In genomic region chr6:31579546-31580445, GRCh38 we compare ENCODE assay signal across 1 cellular context.
TF ChIP-seq lines count a peak whose summit lies in the region.

No MANE protein-coding gene starts in this region.

TF ChIP-seq in IMR-90, 13 proteins besides CTCF, POLR2A, EP300 and RAD21:
- TF ChIP-seq CEBPB (IDR thresholded peaks at IDR 0.05; ENCODE audit: low read depth, low read length) (no peak), CHD1 (IDR thresholded peaks at IDR 0.05; ENCODE audit: low read depth, low read length) (no peak), MAZ (IDR thresholded peaks at IDR 0.05; ENCODE audit: borderline replicate concordance, low read depth, low read length) (no peak), ELK1 (IDR thresholded peaks at IDR 0.05; ENCODE audit: borderline replicate concordance, low read depth, low read length) (no peak), FOS (IDR thresholded peaks at IDR 0.05; ENCODE audit: low read depth, low read length) (no peak), SMC3 (IDR thresholded peaks at IDR 0.05; ENCODE audit: low read depth, low read length) (no peak), RFX5 (IDR thresholded peaks at IDR 0.05; ENCODE audit: low read depth, low read length) (no peak), MAFK (IDR thresholded peaks at IDR 0.05; ENCODE audit: low read depth, low read length) (no peak), MXI1 (IDR thresholded peaks at IDR 0.05; ENCODE audit: borderline replicate concordance, low read depth, low read length) (no peak), RCOR1 (IDR thresholded peaks at IDR 0.05; ENCODE audit: insufficient replicate concordance, low read length) (no peak)
